ENCODE assay signal across 8 cellular contexts in the genomic region with DNA sequence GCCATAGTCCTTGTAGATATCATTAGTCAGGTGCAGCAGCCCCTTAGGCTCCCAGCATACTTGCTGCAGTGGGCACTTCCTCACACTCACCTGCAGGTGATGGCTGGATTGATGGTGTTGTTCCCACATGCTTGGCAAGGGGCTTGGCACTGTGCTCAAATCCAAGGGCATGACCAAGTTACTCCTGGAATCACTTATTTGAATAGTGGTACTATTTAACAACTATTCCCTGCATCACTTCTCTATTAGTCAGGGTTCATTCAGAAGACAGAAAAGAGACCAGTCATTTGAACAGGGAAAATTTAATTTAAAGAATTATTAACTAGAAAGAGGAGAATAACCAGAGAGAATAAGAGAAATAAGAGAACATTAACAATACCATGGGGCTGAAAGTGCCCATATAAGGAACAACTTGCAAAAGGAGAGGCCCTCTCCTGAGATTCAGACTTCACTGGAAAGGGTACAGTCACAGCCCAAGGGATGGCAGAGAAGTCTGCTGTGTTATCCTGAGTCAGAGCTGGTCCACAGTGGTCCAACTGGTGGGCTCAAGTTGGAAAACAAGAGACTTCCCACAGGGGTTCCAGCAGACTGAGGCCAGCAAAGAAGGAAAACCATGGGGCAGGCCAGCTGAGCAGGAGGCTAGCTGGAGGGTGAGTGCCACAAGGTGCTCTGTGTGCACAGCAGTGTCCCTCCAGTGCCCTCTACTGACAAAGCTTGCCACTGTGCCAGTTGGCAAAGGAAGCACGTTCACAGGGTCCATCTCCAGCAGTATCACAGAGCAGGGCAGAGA. TPM values are rescaled to one million over a fixed set of nuclear protein-coding genes. Genes with fewer than 3 reads are reported as not detected.
DNase-seq lines count a peak whose midpoint lies in the region; ATAC-seq and TF ChIP-seq lines count a peak whose summit lies in the region.

No MANE protein-coding gene starts in this region.

- H3K36me3 ChIP-seq in right lobe of liver = no peaks in the 10 kb centered on the region
- no peaks in the 10 kb centered on the region for H3K36me3 ChIP-seq in tibial artery

- H3K4me3 Mint-ChIP-seq in T-helper 17 cell = no peak overlapping the region

- intact Hi-C loops in right lobe of liver (cut with DNase I) = no loop called here
- intact Hi-C loops in tibial artery (cut with DNase I; ENCODE audit: low total_unique reads) = no loop called here

- WGBS in right lobe of liver (ENCODE audit: insufficient coverage, low coverage, low lambda C conversion rate, missing lambda C conversion rate) = 0% methylated on average over 1 of the region's 1 CpG

- ATAC-seq in GM21619 (IDR thresholded peaks at IDR 0.05; ENCODE audit: unreplicated experiment) = peak; percentile 90
- peak; percentile 83 for ATAC-seq in T-helper 17 cell
- ATAC-seq in right lobe of liver = peak; percentile 100

- DNase-seq in NCI-H1417 (lab: John Stamatoyannopoulos, UW) (peak; percentile 16 to 69 (median 37)), NCI-H1417 treated with DMSO at 0.1 percent for 48 hours (lab: John Stamatoyannopoulos, UW) (no peak), T-helper 17 cell (peak in 1 of 3 donors; percentile 15), dermis blood vessel endothelial cell (peak; percentile 71), right lobe of liver (peak; percentile 78 to 84 (median 84)), tibial artery (peak in 1 of 2 donors; percentile 73)

- no peak for TF ChIP-seq POLR2A in right lobe of liver (IDR thresholded peaks at IDR 0.05)

- no peak overlapping the region for H3K27ac ChIP-seq in right lobe of liver
- no peak overlapping the region for H3K27ac ChIP-seq in tibial artery

- peak; percentile 89 for TF ChIP-seq CTCF in LNCAP (IDR thresholded peaks at IDR 0.05)
- peak; percentile 62 to 84 (median 70) for TF ChIP-seq CTCF in right lobe of liver (IDR thresholded peaks at IDR 0.05)
- peak; percentile 26 to 53 for TF ChIP-seq CTCF in tibial artery (IDR thresholded peaks at IDR 0.05)

- H3K27me3 ChIP-seq in right lobe of liver = no peaks in the 10 kb centered on the region
- no peaks in the 10 kb centered on the region for H3K27me3 ChIP-seq in tibial artery

- H3K4me1 Mint-ChIP-seq in T-helper 17 cell = peaks cover 5% of the 10 kb centered on the region

- peaks cover 45% of the 10 kb centered on the region for H3K27me3 Mint-ChIP-seq in T-helper 17 cell

- peaks cover 3% of the 10 kb centered on the region for H3K9me3 ChIP-seq in T-helper 17 cell (ENCODE audit: control insufficient read depth, low read length, poor library complexity, severe bottlenecking)
- no peaks in the 10 kb centered on the region for H3K9me3 ChIP-seq in right lobe of liver
- H3K9me3 ChIP-seq in tibial artery = no peaks in the 10 kb centered on the region

- no peak overlapping the region for H3K27ac Mint-ChIP-seq in T-helper 17 cell

- H3K4me1 ChIP-seq in right lobe of liver = no peaks in the 10 kb centered on the region
- no peaks in the 10 kb centered on the region for H3K4me1 ChIP-seq in tibial artery

- peaks cover 5% of the 10 kb centered on the region for H3K36me3 Mint-ChIP-seq in T-helper 17 cell (ENCODE audit: low read depth)

- H3K4me3 ChIP-seq in right lobe of liver (no peak overlapping the region), tibial artery (no peak overlapping the region)

RNA-seq across cellular contexts. Expression of gene SPP1, which starts 9.8 kb away (rescaled TPM):
- total RNA-seq in T-helper 17 cell (not detected), dermis blood vessel endothelial cell (4.4 and 11.6 TPM in 2 replicates), right lobe of liver (100 to 1,000 TPM in 1 of 6 experiments, 10 to 100 TPM in 2, 1 to 10 TPM in 3; 6.0 to 240 (median 15.5) TPM)

RNA-seq across cellular contexts. Expression of gene PKD2, which starts 22.1 kb away (rescaled TPM):
- total RNA-seq in T-helper 17 cell = 10 to 100 TPM; 10.2 to 11.1 TPM
- total RNA-seq in dermis blood vessel endothelial cell = 41.9 and 48.8 TPM in 2 replicates
- total RNA-seq in right lobe of liver = 1 to 10 TPM; 5.5 to 9.0 (median 6.7) TPM
